In genomic region chrX:31506360-31506759, GRCh38 we compare ENCODE assay signal across 23 cellular contexts.
DNase-seq lines count a peak whose midpoint lies in the region; ATAC-seq and TF ChIP-seq lines count a peak whose summit lies in the region.
"Had no signal": no experiment of that assay in that cellular context is flagged by ENCODE, and none has a peak within 500 bp of the region (broad histone marks: within the 10 kb centered on the region; RNA-seq: fewer than 3 reads in every experiment).

No MANE protein-coding gene starts in this region.

- H3K27ac ChIP-seq in suprapubic skin, result no peak overlapping the region
- H3K27ac ChIP-seq in GM23248, result no peak overlapping the region
- H3K27ac ChIP-seq: HL-60, KMS-11 had no signal

- ATAC-seq in left colon, result peak; percentile 71
- ATAC-seq: PC-3 had no signal

- H3K4me3 ChIP-seq in Loucy (ENCODE audit: low read length, poor library complexity, severe bottlenecking), result no peak overlapping the region
- H3K4me3 ChIP-seq in epithelial cell of esophagus (ENCODE audit: low read length), result no peak overlapping the region
- H3K4me3 ChIP-seq in suprapubic skin, result no peak overlapping the region
- no peak overlapping the region for H3K4me3 ChIP-seq in GM23248
- H3K4me3 ChIP-seq: HAP-1 had no signal

- H3K4me2 ChIP-seq in Loucy (ENCODE audit: low read depth, low read length, poor library complexity, severe bottlenecking), result peak overlapping the region; percentile 43
- H3K4me2 ChIP-seq in GM23248 (ENCODE audit: unreplicated experiment), result no peak overlapping the region
- H3K4me2 ChIP-seq: KMS-11, SK-N-SH had no signal

- H3K27me3 ChIP-seq in Loucy (ENCODE audit: insufficient read depth, low read length, poor library complexity, severe bottlenecking), result no peaks in the 10 kb centered on the region
- no peaks in the 10 kb centered on the region for H3K27me3 ChIP-seq in suprapubic skin
- H3K27me3 ChIP-seq in GM23248 (replicated peaks; ENCODE audit: insufficient read depth), result no peaks in the 10 kb centered on the region

- H3K9ac ChIP-seq in Loucy (ENCODE audit: low read depth, low read length, poor library complexity, severe bottlenecking) (no peak overlapping the region), GM23248 (no peak overlapping the region)
- H3K9ac ChIP-seq: KMS-11, SK-N-SH had no signal

- in situ Hi-C loops in GM23248 (cut with MboI), result no loop called here

- no peak for TF ChIP-seq EP300 in suprapubic skin (IDR thresholded peaks at IDR 0.05)

- DNase-seq in NOMO-1 treated with DMSO at 0.1 percent for 48 hours (lab: John Stamatoyannopoulos, UW; ENCODE audit: unreplicated experiment) (peak; percentile 53), epithelial cell of esophagus (ENCODE audit: low read depth) (peak; percentile 65), left colon (no peak), suprapubic skin (ENCODE audit: low spot score in 2 of 2) (no peak), DMS79 treated with DMSO at 0.1 percent for 48 hours (lab: John Stamatoyannopoulos, UW) (no peak), GM23248 (no peak)
- DNase-seq: C1 segment of cervical spinal cord; CD4-positive, alpha-beta memory T cell; COR-L47; DMS53; GOT3; HFFc6; NCI-H1105 treated with DMSO at 0.1 percent for 48 hours; NCI-H2029; NCI-H226; NCI-H510A; NCI-H69; PC-3; SK-N-SH had no signal

- no peaks in the 10 kb centered on the region for H3K9me2 ChIP-seq in Loucy (replicated peaks; ENCODE audit: low read depth, low read length)
- H3K9me2 ChIP-seq in GM23248 (ENCODE audit: insufficient read depth), result no peaks in the 10 kb centered on the region
- H3K9me2 ChIP-seq: SK-N-SH had no signal

- intact Hi-C loops in left colon (cut with DNase I, micrococcal nuclease), result no loop called here

- H3K79me2 ChIP-seq in Loucy (ENCODE audit: insufficient read depth, low read length) (no peaks in the 10 kb centered on the region), GM23248 (ENCODE audit: insufficient read depth) (no peaks in the 10 kb centered on the region)

- TF ChIP-seq CTCF in Loucy (conservative IDR thresholded peaks at IDR 0.05; ENCODE audit: low read length) (no peak), epithelial cell of esophagus (IDR thresholded peaks at IDR 0.05; ENCODE audit: insufficient read depth, low read depth, low read length, missing control alignments) (no peak), suprapubic skin (IDR thresholded peaks at IDR 0.05) (no peak)

- H3K4me1 ChIP-seq in Loucy (ENCODE audit: insufficient read depth, low read length, poor library complexity, severe bottlenecking), result peaks cover 2% of the 10 kb centered on the region
- H3K4me1 ChIP-seq in suprapubic skin, result no peaks in the 10 kb centered on the region
- peaks cover 10% of the 10 kb centered on the region for H3K4me1 ChIP-seq in GM23248 (ENCODE audit: insufficient read depth)
- H3K4me1 ChIP-seq: HAP-1 had no signal

- peak overlapping the region; percentile 74; the same call in 1 of the 2 replicates for H2AFZ ChIP-seq in Loucy (ENCODE audit: low read length)
- no peak overlapping the region for H2AFZ ChIP-seq in GM23248

- WGBS in suprapubic skin, result 40% methylated on average over 3 of the region's 3 CpGs
- 46 to 55% methylated on average over 3 of the region's 3 CpGs for WGBS in GM23248 (ENCODE audit: low coverage in 1 of 2, low lambda C conversion rate in 2 of 2, missing lambda C conversion rate in 2 of 2), 2 experiments

- no peaks in the 10 kb centered on the region for H3F3A ChIP-seq in Loucy (ENCODE audit: low read depth)
- 0 out of 2 replicates have a peak, but pooled peaks cover 5% of the 10 kb centered on the region for H3F3A ChIP-seq in GM23248 (ENCODE audit: insufficient read depth)

- H4K20me1 ChIP-seq in Loucy (ENCODE audit: insufficient read depth, low read length, poor library complexity, severe bottlenecking) (no peaks in the 10 kb centered on the region), GM23248 (ENCODE audit: insufficient read depth) (no peaks in the 10 kb centered on the region)

- H3K36me3 ChIP-seq in Loucy (ENCODE audit: insufficient read depth, low read length) (no peaks in the 10 kb centered on the region), suprapubic skin (no peaks in the 10 kb centered on the region), GM23248 (ENCODE audit: low read depth) (no peaks in the 10 kb centered on the region)
- H3K36me3 ChIP-seq: HAP-1 had no signal

- TF ChIP-seq POLR2A in suprapubic skin (IDR thresholded peaks at IDR 0.05), result no peak

- H3K9me3 ChIP-seq in Loucy (ENCODE audit: insufficient read depth, low read depth, low read length) (no peaks in the 10 kb centered on the region), suprapubic skin (no peaks in the 10 kb centered on the region), GM23248 (ENCODE audit: low read depth) (no peaks in the 10 kb centered on the region)
- H3K9me3 ChIP-seq: HAP-1, SK-N-SH had no signal

Comparison
In these comparisons a context has a peak if more than half of its experiments do, and no peak if none do; other contexts are left out.
1. DNase-seq: peak in NOMO-1 treated with DMSO at 0.1 percent for 48 hours (single experiment) and epithelial cell of esophagus (single experiment); none in left colon (0 of 2), suprapubic skin (0 of 2), DMS79 treated with DMSO at 0.1 percent for 48 hours (single experiment) and GM23248 (single experiment).